In the genomic region with DNA sequence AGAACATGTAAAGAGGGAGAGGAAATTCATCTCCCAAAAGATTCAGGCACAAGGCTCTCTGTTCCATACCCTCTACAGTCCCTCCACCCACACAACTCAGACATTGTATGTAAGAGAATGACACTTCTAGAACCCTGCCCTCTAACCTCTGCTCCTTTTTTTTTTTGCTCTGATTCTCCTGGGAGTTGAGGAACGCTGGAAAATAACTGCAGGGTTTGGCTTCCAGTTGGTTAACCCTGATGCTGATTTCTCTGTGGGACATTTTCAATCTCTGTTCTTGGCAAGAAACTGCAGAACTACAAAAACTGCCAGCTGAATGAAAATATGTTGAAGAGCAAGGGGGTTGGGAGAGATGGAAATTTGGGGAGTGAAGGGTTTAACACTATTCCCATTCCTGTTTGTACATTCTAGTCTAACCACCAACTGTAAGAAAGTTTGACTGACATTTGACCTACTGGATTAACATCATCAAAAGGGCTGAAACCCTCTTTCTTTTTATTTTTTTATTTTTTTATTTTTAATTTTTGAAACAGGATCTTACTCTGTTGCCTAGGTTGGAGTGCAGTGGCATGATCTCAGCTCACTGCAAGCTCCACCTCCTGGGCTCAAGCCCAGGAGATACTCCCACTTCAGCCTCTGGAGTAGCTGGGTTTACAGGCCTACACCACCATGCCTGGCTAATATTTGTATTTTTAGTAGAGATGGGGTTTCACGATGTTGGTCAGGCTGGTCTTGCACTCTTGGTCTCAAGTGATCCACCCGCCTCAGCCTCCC, we compare ENCODE assay signal across 1 cellular context.
TF ChIP-seq lines count a peak whose summit lies in the region.

No MANE protein-coding gene starts in this region.

TF ChIP-seq in GM23338, 12 proteins besides CTCF, POLR2A, EP300 and RAD21 (continued from another document):
- TF ChIP-seq, protein P1, sequence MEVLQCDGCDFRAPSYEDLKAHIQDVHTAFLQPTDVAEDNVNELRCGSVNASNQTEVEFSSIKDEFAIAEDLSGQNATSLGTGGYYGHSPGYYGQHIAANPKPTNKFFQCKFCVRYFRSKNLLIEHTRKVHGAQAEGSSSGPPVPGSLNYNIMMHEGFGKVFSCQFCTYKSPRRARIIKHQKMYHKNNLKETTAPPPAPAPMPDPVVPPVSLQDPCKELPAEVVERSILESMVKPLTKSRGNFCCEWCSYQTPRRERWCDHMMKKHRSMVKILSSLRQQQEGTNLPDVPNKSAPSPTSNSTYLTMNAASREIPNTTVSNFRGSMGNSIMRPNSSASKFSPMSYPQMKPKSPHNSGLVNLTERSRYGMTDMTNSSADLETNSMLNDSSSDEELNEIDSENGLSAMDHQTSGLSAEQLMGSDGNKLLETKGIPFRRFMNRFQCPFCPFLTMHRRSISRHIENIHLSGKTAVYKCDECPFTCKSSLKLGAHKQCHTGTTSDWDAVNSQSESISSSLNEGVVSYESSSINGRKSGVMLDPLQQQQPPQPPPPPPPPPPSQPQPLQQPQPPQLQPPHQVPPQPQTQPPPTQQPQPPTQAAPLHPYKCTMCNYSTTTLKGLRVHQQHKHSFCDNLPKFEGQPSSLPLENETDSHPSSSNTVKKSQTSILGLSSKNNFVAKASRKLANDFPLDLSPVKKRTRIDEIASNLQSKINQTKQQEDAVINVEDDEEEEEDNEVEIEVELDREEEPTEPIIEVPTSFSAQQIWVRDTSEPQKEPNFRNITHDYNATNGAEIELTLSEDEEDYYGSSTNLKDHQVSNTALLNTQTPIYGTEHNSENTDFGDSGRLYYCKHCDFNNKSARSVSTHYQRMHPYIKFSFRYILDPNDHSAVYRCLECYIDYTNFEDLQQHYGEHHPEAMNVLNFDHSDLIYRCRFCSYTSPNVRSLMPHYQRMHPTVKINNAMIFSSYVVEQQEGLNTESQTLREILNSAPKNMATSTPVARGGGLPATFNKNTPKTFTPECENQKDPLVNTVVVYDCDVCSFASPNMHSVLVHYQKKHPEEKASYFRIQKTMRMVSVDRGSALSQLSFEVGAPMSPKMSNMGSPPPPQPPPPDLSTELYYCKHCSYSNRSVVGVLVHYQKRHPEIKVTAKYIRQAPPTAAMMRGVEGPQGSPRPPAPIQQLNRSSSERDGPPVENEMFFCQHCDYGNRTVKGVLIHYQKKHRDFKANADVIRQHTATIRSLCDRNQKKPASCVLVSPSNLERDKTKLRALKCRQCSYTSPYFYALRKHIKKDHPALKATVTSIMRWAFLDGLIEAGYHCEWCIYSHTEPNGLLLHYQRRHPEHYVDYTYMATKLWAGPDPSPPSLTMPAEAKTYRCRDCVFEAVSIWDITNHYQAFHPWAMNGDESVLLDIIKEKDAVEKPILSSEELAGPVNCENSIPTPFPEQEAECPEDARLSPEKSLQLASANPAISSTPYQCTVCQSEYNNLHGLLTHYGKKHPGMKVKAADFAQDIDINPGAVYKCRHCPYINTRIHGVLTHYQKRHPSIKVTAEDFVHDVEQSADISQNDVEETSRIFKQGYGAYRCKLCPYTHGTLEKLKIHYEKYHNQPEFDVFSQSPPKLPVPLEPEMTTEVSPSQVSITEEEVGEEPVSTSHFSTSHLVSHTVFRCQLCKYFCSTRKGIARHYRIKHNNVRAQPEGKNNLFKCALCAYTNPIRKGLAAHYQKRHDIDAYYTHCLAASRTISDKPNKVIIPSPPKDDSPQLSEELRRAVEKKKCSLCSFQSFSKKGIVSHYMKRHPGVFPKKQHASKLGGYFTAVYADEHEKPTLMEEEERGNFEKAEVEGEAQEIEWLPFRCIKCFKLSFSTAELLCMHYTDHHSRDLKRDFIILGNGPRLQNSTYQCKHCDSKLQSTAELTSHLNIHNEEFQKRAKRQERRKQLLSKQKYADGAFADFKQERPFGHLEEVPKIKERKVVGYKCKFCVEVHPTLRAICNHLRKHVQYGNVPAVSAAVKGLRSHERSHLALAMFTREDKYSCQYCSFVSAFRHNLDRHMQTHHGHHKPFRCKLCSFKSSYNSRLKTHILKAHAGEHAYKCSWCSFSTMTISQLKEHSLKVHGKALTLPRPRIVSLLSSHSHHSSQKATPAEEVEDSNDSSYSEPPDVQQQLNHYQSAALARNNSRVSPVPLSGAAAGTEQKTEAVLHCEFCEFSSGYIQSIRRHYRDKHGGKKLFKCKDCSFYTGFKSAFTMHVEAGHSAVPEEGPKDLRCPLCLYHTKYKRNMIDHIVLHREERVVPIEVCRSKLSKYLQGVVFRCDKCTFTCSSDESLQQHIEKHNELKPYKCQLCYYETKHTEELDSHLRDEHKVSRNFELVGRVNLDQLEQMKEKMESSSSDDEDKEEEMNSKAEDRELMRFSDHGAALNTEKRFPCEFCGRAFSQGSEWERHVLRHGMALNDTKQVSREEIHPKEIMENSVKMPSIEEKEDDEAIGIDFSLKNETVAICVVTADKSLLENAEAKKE (CRISPR knock-in tag; IDR thresholded peaks at IDR 0.05), result no peak
- no peak for TF ChIP-seq ZNF331 (CRISPR knock-in tag; IDR thresholded peaks at IDR 0.05; ENCODE audit: low read depth)
